ENCODE assay signal across 1 cellular context in the genomic region with DNA sequence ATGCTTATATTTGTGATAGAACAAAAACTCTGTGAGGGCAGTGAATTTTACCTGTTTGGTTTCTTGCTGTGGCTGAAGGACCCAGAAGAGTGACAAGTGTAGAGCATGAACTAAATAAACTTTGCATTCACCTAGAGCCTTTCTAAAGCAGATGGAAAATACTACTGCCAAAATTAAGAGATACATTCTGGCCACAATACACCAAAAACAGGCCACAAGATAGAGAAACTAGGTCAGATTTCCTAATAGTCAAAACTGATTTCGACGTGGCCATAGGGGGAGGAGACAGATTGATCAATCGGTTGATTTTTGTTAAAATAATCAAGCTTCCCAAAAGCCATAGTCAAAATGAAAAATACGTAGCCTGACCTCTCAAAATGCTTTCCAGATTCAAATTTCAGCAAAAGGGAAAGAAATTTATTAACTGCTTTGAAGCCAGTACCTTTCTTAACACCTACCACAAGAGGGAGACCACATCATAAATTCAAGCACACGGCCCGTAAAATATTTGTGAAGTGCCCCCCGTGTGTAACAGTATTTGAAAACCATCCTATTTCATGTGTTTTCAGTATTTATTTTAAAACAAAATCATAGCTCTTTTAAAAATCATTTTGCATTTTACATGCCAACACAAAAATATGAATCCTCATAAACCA.
TF ChIP-seq lines count a peak whose summit lies in the region.

No MANE protein-coding gene starts in this region.

TF ChIP-seq in liver, 16 proteins besides CTCF, POLR2A, EP300 and RAD21 (continued from another document):
- TF ChIP-seq SP1 (IDR thresholded peaks at IDR 0.05): peak; percentile 40
- TF ChIP-seq, protein P1, sequence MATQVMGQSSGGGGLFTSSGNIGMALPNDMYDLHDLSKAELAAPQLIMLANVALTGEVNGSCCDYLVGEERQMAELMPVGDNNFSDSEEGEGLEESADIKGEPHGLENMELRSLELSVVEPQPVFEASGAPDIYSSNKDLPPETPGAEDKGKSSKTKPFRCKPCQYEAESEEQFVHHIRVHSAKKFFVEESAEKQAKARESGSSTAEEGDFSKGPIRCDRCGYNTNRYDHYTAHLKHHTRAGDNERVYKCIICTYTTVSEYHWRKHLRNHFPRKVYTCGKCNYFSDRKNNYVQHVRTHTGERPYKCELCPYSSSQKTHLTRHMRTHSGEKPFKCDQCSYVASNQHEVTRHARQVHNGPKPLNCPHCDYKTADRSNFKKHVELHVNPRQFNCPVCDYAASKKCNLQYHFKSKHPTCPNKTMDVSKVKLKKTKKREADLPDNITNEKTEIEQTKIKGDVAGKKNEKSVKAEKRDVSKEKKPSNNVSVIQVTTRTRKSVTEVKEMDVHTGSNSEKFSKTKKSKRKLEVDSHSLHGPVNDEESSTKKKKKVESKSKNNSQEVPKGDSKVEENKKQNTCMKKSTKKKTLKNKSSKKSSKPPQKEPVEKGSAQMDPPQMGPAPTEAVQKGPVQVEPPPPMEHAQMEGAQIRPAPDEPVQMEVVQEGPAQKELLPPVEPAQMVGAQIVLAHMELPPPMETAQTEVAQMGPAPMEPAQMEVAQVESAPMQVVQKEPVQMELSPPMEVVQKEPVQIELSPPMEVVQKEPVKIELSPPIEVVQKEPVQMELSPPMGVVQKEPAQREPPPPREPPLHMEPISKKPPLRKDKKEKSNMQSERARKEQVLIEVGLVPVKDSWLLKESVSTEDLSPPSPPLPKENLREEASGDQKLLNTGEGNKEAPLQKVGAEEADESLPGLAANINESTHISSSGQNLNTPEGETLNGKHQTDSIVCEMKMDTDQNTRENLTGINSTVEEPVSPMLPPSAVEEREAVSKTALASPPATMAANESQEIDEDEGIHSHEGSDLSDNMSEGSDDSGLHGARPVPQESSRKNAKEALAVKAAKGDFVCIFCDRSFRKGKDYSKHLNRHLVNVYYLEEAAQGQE (IDR thresholded peaks at IDR 0.05): no peak
TF ChIP-seq in liver: peak in this region for 3.
